8 cellular contexts compared by ENCODE assay signal in the genomic region with DNA sequence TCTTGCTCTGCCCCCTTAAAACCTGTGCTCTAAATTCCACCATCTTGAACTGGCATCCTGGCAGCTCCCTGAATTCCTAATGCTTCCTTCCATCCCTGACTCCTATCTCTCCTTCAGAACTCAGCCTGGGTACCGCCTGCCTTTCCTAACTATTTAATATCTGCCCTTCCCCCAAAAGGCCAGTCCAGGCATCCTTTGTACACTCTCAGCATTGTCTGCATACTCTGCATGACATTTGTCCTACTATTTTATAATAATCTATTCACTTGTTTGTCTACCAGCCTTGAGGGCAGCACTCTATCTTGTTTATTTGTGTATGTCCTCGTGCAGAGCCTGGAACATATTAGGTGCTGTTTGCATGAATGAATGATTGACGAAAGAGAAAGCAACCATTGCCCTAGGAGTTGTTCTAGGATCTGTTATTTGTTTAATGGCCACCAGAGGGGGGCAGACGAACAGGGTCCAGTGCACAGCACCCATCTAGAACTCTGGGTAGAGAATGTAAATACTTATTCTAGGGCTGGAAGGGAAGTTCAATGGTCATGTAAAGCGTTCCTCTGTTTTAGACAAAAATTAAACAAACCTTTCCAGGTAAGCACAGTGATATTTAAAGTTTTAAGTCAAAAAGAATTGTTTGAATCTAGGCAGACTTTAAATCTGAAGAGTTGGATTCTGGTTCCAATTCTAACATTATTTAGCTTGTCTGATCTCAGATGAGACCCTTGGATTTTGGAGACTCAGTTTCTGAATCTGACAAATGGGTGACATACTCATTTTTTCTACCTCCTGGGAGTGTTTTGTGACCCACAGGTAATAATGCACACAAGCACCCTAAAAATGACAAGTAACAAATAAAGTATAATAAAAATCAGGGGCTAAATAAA.
DNase-seq lines count a peak whose midpoint lies in the region; ATAC-seq and TF ChIP-seq lines count a peak whose summit lies in the region.

No MANE protein-coding gene starts in this region.

- no peaks in the 10 kb centered on the region for H3K9me3 Mint-ChIP-seq in CD4-positive, alpha-beta memory T cell
- H3K9me3 Mint-ChIP-seq in naive B cell, result no peaks in the 10 kb centered on the region

- intact Hi-C loops in CD4-positive, alpha-beta memory T cell (cut with micrococcal nuclease), result loop anchor here (1.0 to 2.0 kb wide), 4 partner anchors 128 to 846 kb away; no protein-coding TSS in a partner anchor
- intact Hi-C loops in testis (cut with DNase I; ENCODE audit: low total_unique reads), result loop anchor here (5.0 kb wide), 1 partner anchor 199 kb away; no protein-coding TSS in a partner anchor

- no peaks in the 10 kb centered on the region for H3K4me1 ChIP-seq in CD4-positive, alpha-beta memory T cell (ENCODE audit: insufficient read depth, low read length)
- no peaks in the 10 kb centered on the region for H3K4me1 ChIP-seq in testis

- H3K4me3 Mint-ChIP-seq in CD4-positive, alpha-beta memory T cell, result peak overlapping the region in 4 of 8 donors; percentile 41 to 75 (median 66)
- H3K4me3 Mint-ChIP-seq in naive B cell, result peak overlapping the region in 3 of 8 donors; percentile 0 to 43 (median 11)

- H3K27me3 ChIP-seq in CD4-positive, alpha-beta memory T cell (ENCODE audit: insufficient read depth, low read length), result no peaks in the 10 kb centered on the region
- H3K27me3 ChIP-seq in testis, result no peaks in the 10 kb centered on the region

- peak in 4 of 5 donors; percentile 34 to 48 (median 41) for DNase-seq in CD4-positive, alpha-beta memory T cell
- DNase-seq in NCI-H345 (lab: John Stamatoyannopoulos, UW) (peak; percentile 44), epithelial cell of esophagus (ENCODE audit: low read depth) (peak; percentile 75), naive B cell (peak; percentile 36), testis (peak; percentile 73)
- peak; percentile 52 for DNase-seq in activated CD4-positive, alpha-beta T cell treated with anti-CD3 and anti-CD28 coated beads for 48 hours

- CTCF ChIA-PET in CD4-positive, alpha-beta memory T cell (lab: Charles Lee; ENCODE audit: partially characterized antibody), result interaction anchor here (0.8 to 2.3 kb wide), 22 partner anchors 8 to 506 kb away, joined by 3 to 15 read pairs (median 3); a partner anchor contains a TSS

- TF ChIP-seq CTCF in epithelial cell of esophagus (IDR thresholded peaks at IDR 0.05; ENCODE audit: insufficient read depth, low read depth, low read length, missing control alignments) (peak; percentile 79), testis (IDR thresholded peaks at IDR 0.05) (peak; percentile 75 to 85 (median 77))

- H3K9me3 ChIP-seq in CD4-positive, alpha-beta memory T cell (ENCODE audit: control insufficient read depth in 1 of 2, low read length in 2 of 2), result no peaks in the 10 kb centered on the region
- no peaks in the 10 kb centered on the region for H3K9me3 ChIP-seq in testis

- H3K36me3 ChIP-seq in CD4-positive, alpha-beta memory T cell (ENCODE audit: insufficient read depth, low read length), result no peaks in the 10 kb centered on the region
- H3K36me3 ChIP-seq in testis (ENCODE audit: low read depth, missing control alignments), result no peaks in the 10 kb centered on the region

- POLR2A ChIA-PET in CD4-positive, alpha-beta memory T cell (lab: Charles Lee; ENCODE audit: partially characterized antibody), result no interaction called here

- H3K27me3 Mint-ChIP-seq in CD4-positive, alpha-beta memory T cell, result peaks cover 3% of the 10 kb centered on the region in 2 donors
- H3K27me3 Mint-ChIP-seq in naive B cell, result no peaks in the 10 kb centered on the region

- no peaks in the 10 kb centered on the region for H3K36me3 Mint-ChIP-seq in CD4-positive, alpha-beta memory T cell
- H3K36me3 Mint-ChIP-seq in naive B cell, result no peaks in the 10 kb centered on the region

- peaks cover 0 to 5% (median 2%) of the 10 kb centered on the region in 4 donors for H3K4me1 Mint-ChIP-seq in CD4-positive, alpha-beta memory T cell
- peaks cover 4 to 6% (median 6%) of the 10 kb centered on the region in 3 donors for H3K4me1 Mint-ChIP-seq in naive B cell

- WGBS in testis, 2 donors, result 33 to 41% methylated on average over 5 of the region's 5 CpGs

- no peak overlapping the region for H3K27ac ChIP-seq in CD4-positive, alpha-beta memory T cell (ENCODE audit: low read depth, low read length)
- H3K27ac ChIP-seq in testis, result no peak overlapping the region

- H3K27ac Mint-ChIP-seq in CD4-positive, alpha-beta memory T cell, result no peak overlapping the region
- H3K27ac Mint-ChIP-seq in naive B cell, result peak overlapping the region in 1 of 6 donors; percentile 23

- ATAC-seq in GM18867 (IDR thresholded peaks at IDR 0.05; ENCODE audit: unreplicated experiment), result peak; percentile 99
- peak; percentile 87 for ATAC-seq in HG03039 (IDR thresholded peaks at IDR 0.05; ENCODE audit: unreplicated experiment)
- peak; percentile 82 to 88 for ATAC-seq in naive B cell (ENCODE audit: low read depth in 2 of 2)

- no peak overlapping the region for H3K4me3 ChIP-seq in CD4-positive, alpha-beta memory T cell (ENCODE audit: low read length in 2 of 2)
- H3K4me3 ChIP-seq in epithelial cell of esophagus (ENCODE audit: low read length), result peak overlapping the region; percentile 10
- H3K4me3 ChIP-seq in testis, result no peak overlapping the region

- TF ChIP-seq POLR2A in testis (IDR thresholded peaks at IDR 0.05), result no peak
